In genomic region chr19:42241279-42241678, GRCh38 we compare ENCODE assay signal across 7 cellular contexts. TPM values are rescaled to one million over a fixed set of nuclear protein-coding genes. Genes with fewer than 3 reads are reported as not detected.
DNase-seq lines count a peak whose midpoint lies in the region; ATAC-seq lines count a peak whose summit lies in the region.

No MANE protein-coding gene starts in this region.

- H3K4me1 ChIP-seq in HUES48 (ENCODE audit: control insufficient read depth, insufficient read depth, low read length), result peaks cover 9% of the 10 kb centered on the region
- peaks cover 5% of the 10 kb centered on the region; the same call in 1 of the 2 replicates for H3K4me1 ChIP-seq in iPS-20b (ENCODE audit: insufficient read depth, low read length)

- intact Hi-C loops in activated T-helper 2 cell treated with anti-CD3 and anti-CD28 coated beads, Interferon-gamma antibody, Interleukin-2, Interleukin-4, amounts not matched to agents 10 μg/mL and 5 μg/mL and 100 μg/mL, durations not matched to agents 14 hours and 24 hours and 36 hours (cut with micrococcal nuclease), result loop anchor here (5.0 kb wide), 1 partner anchor 181 kb away; no protein-coding TSS in a partner anchor

- ATAC-seq in stimulated activated naive B cell treated with anti-CD40 and anti-IgM and Interleukin-4, amounts not matched to agents 10 μg/mL and 1 μg/mL and 100 μg/mL, for 72 hours (replicated peaks), result no peak

- H3K36me3 ChIP-seq in HUES48 (ENCODE audit: control insufficient read depth, insufficient read depth, low read length), result peaks cover 19% of the 10 kb centered on the region
- peaks cover 25% of the 10 kb centered on the region for H3K36me3 ChIP-seq in iPS-20b (ENCODE audit: insufficient read depth, low read depth, low read length)

- H3K9me3 ChIP-seq in HUES48 (ENCODE audit: control insufficient read depth, insufficient read depth, low read length) (no peaks in the 10 kb centered on the region), iPS-20b (ENCODE audit: insufficient read depth, low read depth, low read length) (no peaks in the 10 kb centered on the region)

- no peaks in the 10 kb centered on the region for H3K9me3 Mint-ChIP-seq in activated T-helper 2 cell treated with anti-CD3 and anti-CD28 coated beads, Interferon-gamma antibody, Interleukin-2, Interleukin-4, amounts not matched to agents 10 μg/mL and 5 μg/mL and 100 μg/mL, durations not matched to agents 14 hours and 24 hours and 36 hours
- no peaks in the 10 kb centered on the region for H3K9me3 Mint-ChIP-seq in stimulated activated naive B cell treated with anti-CD40 and anti-IgM and Interleukin-4, amounts not matched to agents 10 μg/mL and 1 μg/mL and 100 μg/mL, for 72 hours

- H3K4me3 ChIP-seq in HUES48 (ENCODE audit: low read depth, low read length) (peak overlapping the region; percentile 93), iPS-20b (ENCODE audit: low read length) (peak overlapping the region; percentile 88)

- no peaks in the 10 kb centered on the region for H3K27me3 Mint-ChIP-seq in activated T-helper 2 cell treated with anti-CD3 and anti-CD28 coated beads, Interferon-gamma antibody, Interleukin-2, Interleukin-4, amounts not matched to agents 10 μg/mL and 5 μg/mL and 100 μg/mL, durations not matched to agents 14 hours and 24 hours and 36 hours (ENCODE audit: low read depth)
- no peaks in the 10 kb centered on the region for H3K27me3 Mint-ChIP-seq in stimulated activated naive B cell treated with anti-CD40 and anti-IgM and Interleukin-4, amounts not matched to agents 10 μg/mL and 1 μg/mL and 100 μg/mL, for 72 hours

- H3K4me3 Mint-ChIP-seq in activated T-helper 2 cell treated with anti-CD3 and anti-CD28 coated beads, Interferon-gamma antibody, Interleukin-2, Interleukin-4, amounts not matched to agents 10 μg/mL and 5 μg/mL and 100 μg/mL, durations not matched to agents 14 hours and 24 hours and 36 hours (ENCODE audit: low read depth), result peak overlapping the region; percentile 88
- peak overlapping the region; percentile 87 to 89 for H3K4me3 Mint-ChIP-seq in stimulated activated naive B cell treated with anti-CD40 and anti-IgM and Interleukin-4, amounts not matched to agents 10 μg/mL and 1 μg/mL and 100 μg/mL, for 72 hours

- H3K4me1 Mint-ChIP-seq in activated T-helper 2 cell treated with anti-CD3 and anti-CD28 coated beads, Interferon-gamma antibody, Interleukin-2, Interleukin-4, amounts not matched to agents 10 μg/mL and 5 μg/mL and 100 μg/mL, durations not matched to agents 14 hours and 24 hours and 36 hours (ENCODE audit: low read depth), result peaks cover 32% of the 10 kb centered on the region
- H3K4me1 Mint-ChIP-seq in stimulated activated naive B cell treated with anti-CD40 and anti-IgM and Interleukin-4, amounts not matched to agents 10 μg/mL and 1 μg/mL and 100 μg/mL, for 72 hours, result peaks cover 30 to 54% of the 10 kb centered on the region in 2 donors

- no peak for DNase-seq in activated T-helper 2 cell treated with anti-CD3 and anti-CD28 coated beads, Interferon-gamma antibody, Interleukin-2, Interleukin-4, amounts not matched to agents 10 μg/mL and 5 μg/mL and 100 μg/mL, durations not matched to agents 14 hours and 24 hours and 36 hours (ENCODE audit: low spot score)
- no peak for DNase-seq in stimulated activated naive B cell treated with anti-CD40 and anti-IgM and Interleukin-4, amounts not matched to agents 10 μg/mL and 1 μg/mL and 100 μg/mL, for 72 hours
- DNase-seq in NCI-H187 (lab: John Stamatoyannopoulos, UW) (no peak), caudate nucleus (lab: John Stamatoyannopoulos, UW) (no peak), NCI-H526 (lab: John Stamatoyannopoulos, UW) (no peak)

- H3K36me3 Mint-ChIP-seq in activated T-helper 2 cell treated with anti-CD3 and anti-CD28 coated beads, Interferon-gamma antibody, Interleukin-2, Interleukin-4, amounts not matched to agents 10 μg/mL and 5 μg/mL and 100 μg/mL, durations not matched to agents 14 hours and 24 hours and 36 hours (ENCODE audit: low read depth), result peaks cover 28% of the 10 kb centered on the region
- peaks cover 17 to 34% of the 10 kb centered on the region in 2 donors for H3K36me3 Mint-ChIP-seq in stimulated activated naive B cell treated with anti-CD40 and anti-IgM and Interleukin-4, amounts not matched to agents 10 μg/mL and 1 μg/mL and 100 μg/mL, for 72 hours

- H3K27me3 ChIP-seq in HUES48 (ENCODE audit: control insufficient read depth, insufficient read depth, low read length) (no peaks in the 10 kb centered on the region), iPS-20b (ENCODE audit: insufficient read depth, low read length) (no peaks in the 10 kb centered on the region)

- H3K27ac Mint-ChIP-seq in activated T-helper 2 cell treated with anti-CD3 and anti-CD28 coated beads, Interferon-gamma antibody, Interleukin-2, Interleukin-4, amounts not matched to agents 10 μg/mL and 5 μg/mL and 100 μg/mL, durations not matched to agents 14 hours and 24 hours and 36 hours, result peak overlapping the region; percentile 26
- peak overlapping the region; percentile 93 for H3K27ac Mint-ChIP-seq in stimulated activated naive B cell treated with anti-CD40 and anti-IgM and Interleukin-4, amounts not matched to agents 10 μg/mL and 1 μg/mL and 100 μg/mL, for 72 hours

- no peak overlapping the region for H3K27ac ChIP-seq in HUES48 (ENCODE audit: low read depth, low read length)
- no peak overlapping the region for H3K27ac ChIP-seq in iPS-20b (ENCODE audit: low read length)
- no peak overlapping the region for H3K27ac ChIP-seq in caudate nucleus (ENCODE audit: low read depth, low read length)

- H3K9ac ChIP-seq in HUES48 (ENCODE audit: low read depth, low read length) (no peak overlapping the region), iPS-20b (ENCODE audit: low read depth, low read length) (peak overlapping the region; percentile 85; the same call in 1 of the 2 replicates)

RNA-seq across cellular contexts. Expression of gene GSK3A, which starts 1.1 kb away (rescaled TPM):
- total RNA-seq in activated T-helper 2 cell treated with anti-CD3 and anti-CD28 coated beads, Interferon-gamma antibody, Interleukin-2, Interleukin-4, amounts not matched to agents 10 μg/mL and 5 μg/mL and 100 μg/mL, durations not matched to agents 14 hours and 24 hours and 36 hours, result 48.0 and 52.4 TPM in 2 replicates

RNA-seq across cellular contexts. Expression of gene ERF, which starts 13.6 kb away (rescaled TPM):
- total RNA-seq in activated T-helper 2 cell treated with anti-CD3 and anti-CD28 coated beads, Interferon-gamma antibody, Interleukin-2, Interleukin-4, amounts not matched to agents 10 μg/mL and 5 μg/mL and 100 μg/mL, durations not matched to agents 14 hours and 24 hours and 36 hours, result 58.4 and 59.1 TPM in 2 replicates

RNA-seq across cellular contexts. Expression of gene ZNF526, which starts 21.2 kb away (rescaled TPM):
- 17.3 and 18.4 TPM in 2 replicates for total RNA-seq in activated T-helper 2 cell treated with anti-CD3 and anti-CD28 coated beads, Interferon-gamma antibody, Interleukin-2, Interleukin-4, amounts not matched to agents 10 μg/mL and 5 μg/mL and 100 μg/mL, durations not matched to agents 14 hours and 24 hours and 36 hours

RNA-seq across cellular contexts. Expression of gene DEDD2, which starts 23.8 kb away (rescaled TPM):
- 32.1 and 33.6 TPM in 2 replicates for total RNA-seq in activated T-helper 2 cell treated with anti-CD3 and anti-CD28 coated beads, Interferon-gamma antibody, Interleukin-2, Interleukin-4, amounts not matched to agents 10 μg/mL and 5 μg/mL and 100 μg/mL, durations not matched to agents 14 hours and 24 hours and 36 hours

RNA-seq across cellular contexts. Expression of gene CIC, which starts 27.8 kb away (rescaled TPM):
- total RNA-seq in activated T-helper 2 cell treated with anti-CD3 and anti-CD28 coated beads, Interferon-gamma antibody, Interleukin-2, Interleukin-4, amounts not matched to agents 10 μg/mL and 5 μg/mL and 100 μg/mL, durations not matched to agents 14 hours and 24 hours and 36 hours, result 68.3 and 69.3 TPM in 2 replicates
